Comparison of ENCODE assay signal across 29 cellular contexts in genomic region chr6:36791085-36791484, GRCh38. TPM values are rescaled to one million over a fixed set of nuclear protein-coding genes. Genes with fewer than 3 reads are reported as not detected.
"Had no signal": no experiment of that assay in that cellular context is flagged by ENCODE, and none has a peak within 500 bp of the region (broad histone marks: within the 10 kb centered on the region; RNA-seq: fewer than 3 reads in every experiment).

No MANE protein-coding gene starts in this region.

- H3K4me3 Mint-ChIP-seq: naive thymus-derived CD8-positive, alpha-beta T cell; natural killer cell treated with Interleukin-12 subunit alpha and Interleukin-12 subunit beta and Interleukin-15 and Interleukin-18, amount 100 ng/mL, for 72 hours; nephron progenitor cell; stimulated activated effector memory CD8-positive, alpha-beta T cell treated with anti-CD3 and anti-CD28 coated beads, Interleukin-12 subunit alpha, Interleukin-12 subunit beta, amount 100 ng/mL, for 72 hours; stimulated activated naive B cell treated with anti-CD40 and anti-IgM and Interleukin-4, amounts not matched to agents 10 μg/mL and 1 μg/mL and 100 μg/mL, for 72 hours; stimulated activated naive CD8-positive, alpha-beta T cell treated with anti-CD3 and anti-CD28 coated beads, Interleukin-15, Interleukin-2, amounts not matched to agents 100 ng/mL and 50 ng/mL, for 24 hours had no signal

- DNase-seq: naive thymus-derived CD8-positive, alpha-beta T cell; nephron progenitor cell; occipital lobe; ovary; psoas muscle; sigmoid colon; small intestine; stimulated activated CD4-positive, alpha-beta T cell treated with anti-CD3 and anti-CD28 coated beads, Interleukin-15, amount 100 ng/mL, for 24 hours; stimulated activated CD4-positive, alpha-beta T cell treated with anti-CD3 and anti-CD28 coated beads, Interleukin-2, amount 100 ng/mL, for 24 hours; stimulated activated CD4-positive, alpha-beta T cell treated with anti-CD3 and anti-CD28 coated beads, Interleukin-2, amount 100 ng/mL, for 48 hours; stimulated activated CD4-positive, alpha-beta T cell treated with anti-CD3 and anti-CD28 coated beads, Interleukin-4, amount 100 ng/mL, for 24 hours; stimulated activated naive B cell treated with anti-CD40 and anti-IgM and Interleukin-4, amounts not matched to agents 10 μg/mL and 1 μg/mL and 100 μg/mL, for 72 hours; stimulated activated naive CD4-positive, alpha-beta T cell treated with Interleukin-2 at 50 U/mL for 16 hours; stomach; thyroid gland; trophoblast cell; upper lobe of left lung had no signal

- H3K27me3 ChIP-seq: ovary, thyroid gland, tibial nerve, upper lobe of left lung, vagina had no signal

- H3K27ac ChIP-seq: ovary, parathyroid adenoma, psoas muscle, sigmoid colon, stomach, thoracic aorta, thyroid gland, tibial nerve, upper lobe of left lung, vagina had no signal

- H3K4me3 ChIP-seq: ovary, psoas muscle, sigmoid colon, stomach, thoracic aorta, thyroid gland, tibial nerve, upper lobe of left lung, vagina had no signal

- H3K9ac ChIP-seq: parathyroid adenoma had no signal

- H3K79me2 ChIP-seq: parathyroid adenoma had no signal

- H3K4me1 ChIP-seq: parathyroid adenoma, psoas muscle, sigmoid colon, thyroid gland, upper lobe of left lung had no signal

- H3K27ac Mint-ChIP-seq: naive thymus-derived CD8-positive, alpha-beta T cell; natural killer cell treated with Interleukin-12 subunit alpha and Interleukin-12 subunit beta and Interleukin-15 and Interleukin-18, amount 100 ng/mL, for 72 hours; nephron progenitor cell; progenitor cell of endocrine pancreas; stimulated activated effector memory CD8-positive, alpha-beta T cell treated with anti-CD3 and anti-CD28 coated beads, Interleukin-12 subunit alpha, Interleukin-12 subunit beta, amount 100 ng/mL, for 72 hours; stimulated activated naive B cell treated with anti-CD40 and anti-IgM and Interleukin-4, amounts not matched to agents 10 μg/mL and 1 μg/mL and 100 μg/mL, for 72 hours; stimulated activated naive CD8-positive, alpha-beta T cell treated with anti-CD3 and anti-CD28 coated beads, Interleukin-15, Interleukin-2, amounts not matched to agents 100 ng/mL and 50 ng/mL, for 24 hours had no signal

- ATAC-seq: naive thymus-derived CD8-positive, alpha-beta T cell; psoas muscle; right cardiac atrium; stimulated activated effector memory CD8-positive, alpha-beta T cell treated with anti-CD3 and anti-CD28 coated beads, Interleukin-12 subunit alpha, Interleukin-12 subunit beta, amount 100 ng/mL, for 72 hours had no signal

- H3K36me3 ChIP-seq: ovary, sigmoid colon, stomach, thoracic aorta, thyroid gland, tibial nerve, upper lobe of left lung, vagina had no signal

- H3K36me3 Mint-ChIP-seq: naive thymus-derived CD8-positive, alpha-beta T cell; natural killer cell treated with Interleukin-12 subunit alpha and Interleukin-12 subunit beta and Interleukin-15 and Interleukin-18, amount 100 ng/mL, for 72 hours; stimulated activated effector memory CD8-positive, alpha-beta T cell treated with anti-CD3 and anti-CD28 coated beads, Interleukin-12 subunit alpha, Interleukin-12 subunit beta, amount 100 ng/mL, for 72 hours; stimulated activated naive B cell treated with anti-CD40 and anti-IgM and Interleukin-4, amounts not matched to agents 10 μg/mL and 1 μg/mL and 100 μg/mL, for 72 hours had no signal

- H3K9me3 ChIP-seq: ovary, psoas muscle, sigmoid colon, stomach, thoracic aorta, thyroid gland, tibial nerve, upper lobe of left lung, vagina had no signal

- H3K4me1 Mint-ChIP-seq: stimulated activated effector memory CD8-positive, alpha-beta T cell treated with anti-CD3 and anti-CD28 coated beads, Interleukin-12 subunit alpha, Interleukin-12 subunit beta, amount 100 ng/mL, for 72 hours had no signal

- H3K9me3 Mint-ChIP-seq: naive thymus-derived CD8-positive, alpha-beta T cell; natural killer cell treated with Interleukin-12 subunit alpha and Interleukin-12 subunit beta and Interleukin-15 and Interleukin-18, amount 100 ng/mL, for 72 hours; neural crest cell; stimulated activated effector memory CD8-positive, alpha-beta T cell treated with anti-CD3 and anti-CD28 coated beads, Interleukin-12 subunit alpha, Interleukin-12 subunit beta, amount 100 ng/mL, for 72 hours; stimulated activated naive B cell treated with anti-CD40 and anti-IgM and Interleukin-4, amounts not matched to agents 10 μg/mL and 1 μg/mL and 100 μg/mL, for 72 hours; stimulated activated naive CD8-positive, alpha-beta T cell treated with anti-CD3 and anti-CD28 coated beads, Interleukin-15, Interleukin-2, amounts not matched to agents 100 ng/mL and 50 ng/mL, for 24 hours had no signal

- FAIRE-seq: small intestine, urothelium cell line had no signal

- H2AFZ ChIP-seq: parathyroid adenoma had no signal

RNA-seq across cellular contexts. Expression of gene CPNE5, which starts 48.2 kb away (rescaled TPM):
- total RNA-seq: osteoblast had no signal
